1 cellular context compared by ENCODE assay signal in the genomic region with DNA sequence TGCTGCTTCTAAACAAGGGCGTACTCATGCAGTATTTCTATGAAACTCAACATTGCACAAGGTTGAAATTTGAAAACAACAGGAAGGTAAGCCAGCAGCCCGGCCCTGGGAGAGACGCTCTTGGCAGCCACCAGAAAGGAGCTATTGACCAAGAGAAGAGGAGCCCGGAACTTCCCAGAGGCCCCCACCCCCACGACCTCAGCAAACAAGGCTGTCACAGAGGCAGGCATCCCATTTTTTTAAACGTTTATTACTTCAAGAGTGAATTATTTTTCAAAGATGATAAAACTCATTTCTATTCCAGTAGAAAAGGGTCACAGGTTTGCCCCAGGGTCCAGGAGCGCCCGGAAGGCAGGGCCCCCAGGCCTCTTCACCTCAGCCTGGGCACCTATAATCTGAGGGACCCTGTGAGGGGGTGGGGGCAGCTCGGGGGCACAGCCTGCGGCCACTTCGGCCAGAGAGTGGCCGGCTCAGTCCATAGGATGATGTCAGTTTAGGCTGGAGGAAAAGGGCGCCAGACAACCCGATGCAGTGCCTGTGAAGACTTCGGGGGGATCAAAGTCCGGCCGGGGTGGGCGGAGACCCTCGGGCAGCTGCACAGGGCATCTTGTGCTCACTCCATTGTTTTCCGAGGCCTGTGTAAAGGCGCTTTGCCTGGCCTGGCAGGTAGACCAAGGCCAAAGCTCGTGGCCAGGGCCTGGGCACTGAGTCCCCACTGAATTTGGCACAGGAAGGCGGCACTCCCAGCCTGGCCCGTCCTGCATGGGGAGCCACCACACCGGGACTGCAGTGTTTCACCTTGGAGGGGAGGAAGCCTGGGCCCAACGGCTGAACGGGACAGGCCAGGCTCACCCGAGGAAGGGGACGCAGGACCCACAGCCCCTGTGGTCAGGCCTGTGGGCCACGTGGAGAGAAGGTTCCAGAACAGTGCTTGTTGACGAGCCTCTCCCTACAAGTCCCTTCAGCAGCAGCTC.
TF ChIP-seq lines count a peak whose summit lies in the region.

No MANE protein-coding gene starts in this region.

TF ChIP-seq in HepG2, 621 proteins besides CTCF, POLR2A, EP300 and RAD21 (continued from another document and continues in another):
- TF ChIP-seq, protein P1, sequence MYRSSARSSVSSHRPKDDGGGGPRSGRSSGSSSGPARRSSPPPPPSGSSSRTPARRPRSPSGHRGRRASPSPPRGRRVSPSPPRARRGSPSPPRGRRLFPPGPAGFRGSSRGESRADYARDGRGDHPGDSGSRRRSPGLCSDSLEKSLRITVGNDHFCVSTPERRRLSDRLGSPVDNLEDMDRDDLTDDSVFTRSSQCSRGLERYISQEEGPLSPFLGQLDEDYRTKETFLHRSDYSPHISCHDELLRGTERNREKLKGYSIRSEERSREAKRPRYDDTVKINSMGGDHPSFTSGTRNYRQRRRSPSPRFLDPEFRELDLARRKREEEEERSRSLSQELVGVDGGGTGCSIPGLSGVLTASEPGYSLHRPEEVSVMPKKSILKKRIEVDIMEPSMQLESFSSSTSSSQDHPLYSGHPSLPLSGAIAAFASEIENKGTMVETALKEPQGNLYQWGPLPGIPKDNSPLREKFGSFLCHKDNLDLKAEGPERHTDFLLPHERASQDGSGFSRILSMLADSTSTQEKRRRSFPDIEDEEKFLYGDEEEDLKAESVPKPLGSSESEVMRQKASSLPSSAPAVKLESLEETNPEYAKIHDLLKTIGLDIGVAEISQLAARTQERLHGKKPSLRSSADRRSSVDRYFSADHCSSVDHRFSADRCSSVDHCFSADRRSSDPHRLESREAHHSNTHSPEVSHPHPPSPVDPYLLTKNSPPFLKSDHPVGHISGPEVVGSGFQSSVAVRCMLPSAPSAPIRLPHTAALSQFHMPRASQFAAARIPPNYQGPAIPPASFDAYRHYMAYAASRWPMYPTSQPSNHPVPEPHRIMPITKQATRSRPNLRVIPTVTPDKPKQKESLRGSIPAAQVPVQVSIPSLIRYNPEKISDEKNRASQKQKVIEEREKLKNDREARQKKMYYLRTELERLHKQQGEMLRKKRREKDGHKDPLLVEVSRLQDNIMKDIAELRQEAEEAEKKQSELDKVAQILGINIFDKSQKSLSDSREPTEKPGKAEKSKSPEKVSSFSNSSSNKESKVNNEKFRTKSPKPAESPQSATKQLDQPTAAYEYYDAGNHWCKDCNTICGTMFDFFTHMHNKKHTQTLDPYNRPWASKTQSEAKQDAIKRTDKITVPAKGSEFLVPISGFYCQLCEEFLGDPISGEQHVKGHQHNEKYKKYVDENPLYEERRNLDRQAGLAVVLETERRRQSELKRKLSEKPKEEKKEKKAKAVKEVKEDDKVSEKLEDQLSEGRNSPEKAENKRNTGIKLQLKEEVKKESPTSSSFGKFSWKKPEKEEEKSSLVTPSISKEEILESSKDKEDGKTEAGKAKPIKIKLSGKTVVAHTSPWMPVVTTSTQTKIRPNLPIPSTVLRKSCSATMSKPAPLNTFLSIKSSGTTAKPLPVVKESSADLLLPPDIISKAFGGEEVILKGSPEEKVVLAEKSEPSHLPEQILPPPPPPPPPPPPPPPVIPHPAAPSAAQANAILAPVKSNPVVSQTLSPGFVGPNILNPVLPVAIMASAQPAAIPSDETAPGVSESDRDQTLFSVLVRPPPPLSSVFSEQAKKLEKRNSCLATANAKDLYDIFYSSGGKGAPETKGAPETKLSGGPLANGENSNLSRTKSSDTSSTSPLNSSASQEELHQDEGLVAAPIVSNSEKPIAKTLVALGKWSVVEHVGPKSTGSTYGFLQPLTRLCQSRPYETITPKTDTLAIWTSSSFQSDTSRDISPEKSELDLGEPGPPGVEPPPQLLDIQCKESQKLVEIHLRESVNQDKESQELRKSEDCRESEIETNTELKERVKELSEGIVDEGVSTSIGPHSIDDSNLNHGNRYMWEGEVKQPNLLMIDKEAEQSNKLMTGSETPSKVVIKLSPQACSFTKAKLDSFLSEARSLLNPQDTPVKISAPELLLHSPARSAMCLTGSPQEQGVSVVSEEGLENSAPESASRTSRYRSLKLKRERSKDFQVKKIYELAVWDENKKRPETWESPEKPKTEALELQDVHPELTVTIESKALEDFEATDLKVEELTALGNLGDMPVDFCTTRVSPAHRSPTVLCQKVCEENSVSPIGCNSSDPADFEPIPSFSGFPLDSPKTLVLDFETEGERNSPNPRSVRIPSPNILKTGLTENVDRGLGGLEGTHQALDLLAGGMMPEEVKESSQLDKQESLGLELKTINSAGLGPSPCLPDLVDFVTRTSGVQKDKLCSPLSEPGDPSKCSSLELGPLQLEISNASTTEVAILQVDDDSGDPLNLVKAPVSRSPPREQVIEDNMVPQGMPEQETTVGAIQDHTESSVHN (CRISPR knock-in tag; IDR thresholded peaks at IDR 0.05), result no peak
- TF ChIP-seq ZNF331 (CRISPR knock-in tag; IDR thresholded peaks at IDR 0.05) (no peak), MAFK (conservative IDR thresholded peaks at IDR 0.05 in 1 of 2, IDR thresholded peaks at IDR 0.05 in 1 of 2; ENCODE audit: low read length in 2 of 2) (no peak), ZFP37 (CRISPR knock-in tag; IDR thresholded peaks at IDR 0.05; ENCODE audit: borderline replicate concordance) (no peak), ETV6 (CRISPR knock-in tag; conservative IDR thresholded peaks at IDR 0.05) (no peak), YY1 (IDR thresholded peaks at IDR 0.05; ENCODE audit: insufficient read depth, insufficient replicate concordance, low read depth, low read length) (peak; percentile 63), ZNF546 (CRISPR knock-in tag; conservative IDR thresholded peaks at IDR 0.05) (no peak), SNAI1 (CRISPR knock-in tag; IDR thresholded peaks at IDR 0.05; ENCODE audit: borderline replicate concordance) (no peak), ZBTB42 (CRISPR knock-in tag; IDR thresholded peaks at IDR 0.05) (peak; percentile 42; the same call in 1 of the 2 replicates), ARNT (IDR thresholded peaks at IDR 0.05) (no peak), CENPX (CRISPR knock-in tag; IDR thresholded peaks at IDR 0.05) (no peak), ZIK1 (CRISPR knock-in tag; IDR thresholded peaks at IDR 0.05; ENCODE audit: borderline replicate concordance, low read depth) (no peak), TEAD3 (CRISPR knock-in tag; optimal IDR thresholded peaks at IDR 0.05; ENCODE audit: borderline replicate concordance) (no peak), HHEX (CRISPR knock-in tag; IDR thresholded peaks at IDR 0.05) (no peak), ZBTB1 (CRISPR knock-in tag; IDR thresholded peaks at IDR 0.05; ENCODE audit: borderline replicate concordance) (no peak), YEATS4 (CRISPR knock-in tag; IDR thresholded peaks at IDR 0.05; ENCODE audit: borderline replicate concordance) (0 out of 2 replicates have a peak, but pooled peaks have one; percentile 59), FIP1L1 (IDR thresholded peaks at IDR 0.05; ENCODE audit: borderline replicate concordance, insufficient read depth, low read depth, low read length) (no peak), RARG (CRISPR knock-in tag; IDR thresholded peaks at IDR 0.05; ENCODE audit: low read depth) (no peak), ARID2 (CRISPR knock-in tag; IDR thresholded peaks at IDR 0.05; ENCODE audit: borderline replicate concordance) (no peak), KDM5B (CRISPR knock-in tag; IDR thresholded peaks at IDR 0.05; ENCODE audit: borderline replicate concordance) (no peak), PHF5A (CRISPR knock-in tag; IDR thresholded peaks at IDR 0.05; ENCODE audit: low read depth, unreplicated experiment) (no peak), ZNF230 (CRISPR knock-in tag; IDR thresholded peaks at IDR 0.05) (no peak), SRSF1 (optimal IDR thresholded peaks at IDR 0.05; ENCODE audit: low read depth, low read length) (peak; percentile 85), FOXP1 (IDR thresholded peaks at IDR 0.05) (no peak), FOXP1 (CRISPR knock-in tag; IDR thresholded peaks at IDR 0.05) (peak; percentile 42; the same call in 1 of the 2 replicates), ZNF703 (CRISPR knock-in tag; IDR thresholded peaks at IDR 0.05; ENCODE audit: borderline replicate concordance) (no peak)
- TF ChIP-seq, protein P2, sequence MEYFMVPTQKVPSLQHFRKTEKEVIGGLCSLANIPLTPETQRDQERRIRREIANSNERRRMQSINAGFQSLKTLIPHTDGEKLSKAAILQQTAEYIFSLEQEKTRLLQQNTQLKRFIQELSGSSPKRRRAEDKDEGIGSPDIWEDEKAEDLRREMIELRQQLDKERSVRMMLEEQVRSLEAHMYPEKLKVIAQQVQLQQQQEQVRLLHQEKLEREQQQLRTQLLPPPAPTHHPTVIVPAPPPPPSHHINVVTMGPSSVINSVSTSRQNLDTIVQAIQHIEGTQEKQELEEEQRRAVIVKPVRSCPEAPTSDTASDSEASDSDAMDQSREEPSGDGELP (IDR thresholded peaks at IDR 0.05; ENCODE audit: borderline replicate concordance, low read depth), result peak; percentile 67; the same call in 1 of the 2 replicates
- TF ChIP-seq, protein P3, sequence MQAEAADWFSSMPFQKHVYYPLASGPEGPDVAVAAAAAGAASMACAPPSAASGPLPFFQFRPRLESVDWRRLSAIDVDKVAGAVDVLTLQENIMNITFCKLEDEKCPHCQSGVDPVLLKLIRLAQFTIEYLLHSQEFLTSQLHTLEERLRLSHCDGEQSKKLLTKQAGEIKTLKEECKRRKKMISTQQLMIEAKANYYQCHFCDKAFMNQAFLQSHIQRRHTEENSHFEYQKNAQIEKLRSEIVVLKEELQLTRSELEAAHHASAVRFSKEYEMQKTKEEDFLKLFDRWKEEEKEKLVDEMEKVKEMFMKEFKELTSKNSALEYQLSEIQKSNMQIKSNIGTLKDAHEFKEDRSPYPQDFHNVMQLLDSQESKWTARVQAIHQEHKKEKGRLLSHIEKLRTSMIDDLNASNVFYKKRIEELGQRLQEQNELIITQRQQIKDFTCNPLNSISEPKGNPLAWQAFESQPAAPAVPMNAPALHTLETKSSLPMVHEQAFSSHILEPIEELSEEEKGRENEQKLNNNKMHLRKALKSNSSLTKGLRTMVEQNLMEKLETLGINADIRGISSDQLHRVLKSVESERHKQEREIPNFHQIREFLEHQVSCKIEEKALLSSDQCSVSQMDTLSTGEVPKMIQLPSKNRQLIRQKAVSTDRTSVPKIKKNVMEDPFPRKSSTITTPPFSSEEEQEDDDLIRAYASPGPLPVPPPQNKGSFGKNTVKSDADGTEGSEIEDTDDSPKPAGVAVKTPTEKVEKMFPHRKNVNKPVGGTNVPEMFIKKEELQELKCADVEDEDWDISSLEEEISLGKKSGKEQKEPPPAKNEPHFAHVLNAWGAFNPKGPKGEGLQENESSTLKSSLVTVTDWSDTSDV (CRISPR knock-in tag; IDR thresholded peaks at IDR 0.05), result 0 out of 2 replicates have a peak, but pooled peaks have one; percentile 47
- TF ChIP-seq, protein P4, sequence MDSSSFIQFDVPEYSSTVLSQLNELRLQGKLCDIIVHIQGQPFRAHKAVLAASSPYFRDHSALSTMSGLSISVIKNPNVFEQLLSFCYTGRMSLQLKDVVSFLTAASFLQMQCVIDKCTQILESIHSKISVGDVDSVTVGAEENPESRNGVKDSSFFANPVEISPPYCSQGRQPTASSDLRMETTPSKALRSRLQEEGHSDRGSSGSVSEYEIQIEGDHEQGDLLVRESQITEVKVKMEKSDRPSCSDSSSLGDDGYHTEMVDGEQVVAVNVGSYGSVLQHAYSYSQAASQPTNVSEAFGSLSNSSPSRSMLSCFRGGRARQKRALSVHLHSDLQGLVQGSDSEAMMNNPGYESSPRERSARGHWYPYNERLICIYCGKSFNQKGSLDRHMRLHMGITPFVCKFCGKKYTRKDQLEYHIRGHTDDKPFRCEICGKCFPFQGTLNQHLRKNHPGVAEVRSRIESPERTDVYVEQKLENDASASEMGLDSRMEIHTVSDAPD (CRISPR knock-in tag; IDR thresholded peaks at IDR 0.05), result no peak
- TF ChIP-seq, protein P5, sequence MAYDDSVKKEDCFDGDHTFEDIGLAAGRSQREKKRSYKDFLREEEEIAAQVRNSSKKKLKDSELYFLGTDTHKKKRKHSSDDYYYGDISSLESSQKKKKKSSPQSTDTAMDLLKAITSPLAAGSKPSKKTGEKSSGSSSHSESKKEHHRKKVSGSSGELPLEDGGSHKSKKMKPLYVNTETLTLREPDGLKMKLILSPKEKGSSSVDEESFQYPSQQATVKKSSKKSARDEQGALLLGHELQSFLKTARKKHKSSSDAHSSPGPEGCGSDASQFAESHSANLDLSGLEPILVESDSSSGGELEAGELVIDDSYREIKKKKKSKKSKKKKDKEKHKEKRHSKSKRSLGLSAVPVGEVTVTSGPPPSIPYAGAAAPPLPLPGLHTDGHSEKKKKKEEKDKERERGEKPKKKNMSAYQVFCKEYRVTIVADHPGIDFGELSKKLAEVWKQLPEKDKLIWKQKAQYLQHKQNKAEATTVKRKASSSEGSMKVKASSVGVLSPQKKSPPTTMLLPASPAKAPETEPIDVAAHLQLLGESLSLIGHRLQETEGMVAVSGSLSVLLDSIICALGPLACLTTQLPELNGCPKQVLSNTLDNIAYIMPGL (CRISPR knock-in tag; IDR thresholded peaks at IDR 0.05; ENCODE audit: borderline replicate concordance in 1 of 2, low read depth in 1 of 2), result peak in 1 of 2 experiments; percentile 21; a peak in 1 of 4 replicates
- TF ChIP-seq, protein P6, sequence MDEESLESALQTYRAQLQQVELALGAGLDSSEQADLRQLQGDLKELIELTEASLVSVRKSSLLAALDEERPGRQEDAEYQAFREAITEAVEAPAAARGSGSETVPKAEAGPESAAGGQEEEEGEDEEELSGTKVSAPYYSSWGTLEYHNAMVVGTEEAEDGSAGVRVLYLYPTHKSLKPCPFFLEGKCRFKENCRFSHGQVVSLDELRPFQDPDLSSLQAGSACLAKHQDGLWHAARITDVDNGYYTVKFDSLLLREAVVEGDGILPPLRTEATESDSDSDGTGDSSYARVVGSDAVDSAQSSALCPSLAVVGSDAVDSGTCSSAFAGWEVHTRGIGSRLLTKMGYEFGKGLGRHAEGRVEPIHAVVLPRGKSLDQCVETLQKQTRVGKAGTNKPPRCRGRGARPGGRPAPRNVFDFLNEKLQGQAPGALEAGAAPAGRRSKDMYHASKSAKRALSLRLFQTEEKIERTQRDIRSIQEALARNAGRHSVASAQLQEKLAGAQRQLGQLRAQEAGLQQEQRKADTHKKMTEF (CRISPR knock-in tag; IDR thresholded peaks at IDR 0.05), result peak; percentile 58
- TF ChIP-seq, protein P7, sequence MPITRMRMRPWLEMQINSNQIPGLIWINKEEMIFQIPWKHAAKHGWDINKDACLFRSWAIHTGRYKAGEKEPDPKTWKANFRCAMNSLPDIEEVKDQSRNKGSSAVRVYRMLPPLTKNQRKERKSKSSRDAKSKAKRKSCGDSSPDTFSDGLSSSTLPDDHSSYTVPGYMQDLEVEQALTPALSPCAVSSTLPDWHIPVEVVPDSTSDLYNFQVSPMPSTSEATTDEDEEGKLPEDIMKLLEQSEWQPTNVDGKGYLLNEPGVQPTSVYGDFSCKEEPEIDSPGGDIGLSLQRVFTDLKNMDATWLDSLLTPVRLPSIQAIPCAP (CRISPR knock-in tag; IDR thresholded peaks at IDR 0.05; ENCODE audit: low read depth), result no peak
- TF ChIP-seq, protein P8, sequence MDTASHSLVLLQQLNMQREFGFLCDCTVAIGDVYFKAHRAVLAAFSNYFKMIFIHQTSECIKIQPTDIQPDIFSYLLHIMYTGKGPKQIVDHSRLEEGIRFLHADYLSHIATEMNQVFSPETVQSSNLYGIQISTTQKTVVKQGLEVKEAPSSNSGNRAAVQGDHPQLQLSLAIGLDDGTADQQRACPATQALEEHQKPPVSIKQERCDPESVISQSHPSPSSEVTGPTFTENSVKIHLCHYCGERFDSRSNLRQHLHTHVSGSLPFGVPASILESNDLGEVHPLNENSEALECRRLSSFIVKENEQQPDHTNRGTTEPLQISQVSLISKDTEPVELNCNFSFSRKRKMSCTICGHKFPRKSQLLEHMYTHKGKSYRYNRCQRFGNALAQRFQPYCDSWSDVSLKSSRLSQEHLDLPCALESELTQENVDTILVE (CRISPR knock-in tag; IDR thresholded peaks at IDR 0.05), result no peak
